8 cellular contexts compared by ENCODE assay signal in genomic region chr19:19461671-19462622, GRCh38. TPM values are rescaled to one million over a fixed set of nuclear protein-coding genes. Genes with fewer than 3 reads are reported as not detected.
DNase-seq lines count a peak whose midpoint lies in the region; ATAC-seq lines count a peak whose summit lies in the region.

No MANE protein-coding gene starts in this region.

- H3K36me3 Mint-ChIP-seq in T-helper 17 cell (ENCODE audit: low read depth), result peaks cover 12% of the 10 kb centered on the region

- H3K27ac ChIP-seq in esophagus (ENCODE audit: low read depth in 2 of 2, low read length in 1 of 2), result peak overlapping the region; percentile 50 to 76

- ATAC-seq in T-helper 17 cell, result no peak
- ATAC-seq in GM21367 (IDR thresholded peaks at IDR 0.05; ENCODE audit: unreplicated experiment), result no peak
- no peak for ATAC-seq in GM21515 (IDR thresholded peaks at IDR 0.05; ENCODE audit: unreplicated experiment)
- ATAC-seq in HG03442 (IDR thresholded peaks at IDR 0.05; ENCODE audit: unreplicated experiment), result no peak

- peaks cover 36 to 62% of the 10 kb centered on the region in 2 donors for H3K4me1 ChIP-seq in esophagus (ENCODE audit: control insufficient read depth in 2 of 2, insufficient read depth in 2 of 2, low read length in 1 of 2)

- H3K27me3 ChIP-seq in esophagus (ENCODE audit: control insufficient read depth in 1 of 2, insufficient read depth in 2 of 2, low read length in 2 of 2), result no peaks in the 10 kb centered on the region

- no peaks in the 10 kb centered on the region for H3K9me3 ChIP-seq in T-helper 17 cell (ENCODE audit: control insufficient read depth, low read length, poor library complexity, severe bottlenecking)
- H3K9me3 ChIP-seq in esophagus (ENCODE audit: control insufficient read depth in 2 of 2, insufficient read depth in 1 of 2, low read depth in 1 of 2, low read length in 1 of 2), result no peaks in the 10 kb centered on the region

- H3K4me3 Mint-ChIP-seq in T-helper 17 cell, result peak overlapping the region; percentile 96

- peaks cover 71% of the 10 kb centered on the region for H3K4me1 Mint-ChIP-seq in T-helper 17 cell

- DNase-seq in NCI-H2107 treated with DMSO at 0.1 percent for 48 hours (lab: John Stamatoyannopoulos, UW; ENCODE audit: unreplicated experiment) (peak; percentile 14), NCI-H2107 (lab: John Stamatoyannopoulos, UW) (no peak), T-helper 17 cell (no peak), myocyte (ENCODE audit: low read depth) (peak; percentile 89)

- 39 to 45% methylated on average over 27 of the region's 27 CpGs for WGBS in esophagus, 2 donors

- peak overlapping the region; percentile 99 for H3K27ac Mint-ChIP-seq in T-helper 17 cell

- peaks cover 12 to 18% of the 10 kb centered on the region in 2 donors for H3K36me3 ChIP-seq in esophagus (ENCODE audit: control insufficient read depth in 2 of 2, insufficient read depth in 2 of 2, low read length in 1 of 2)

- H3K4me3 ChIP-seq in esophagus (ENCODE audit: low read depth in 1 of 2, low read length in 2 of 2), result no peak overlapping the region

- no peaks in the 10 kb centered on the region for H3K27me3 Mint-ChIP-seq in T-helper 17 cell

RNA-seq across cellular contexts. Expression of gene TSSK6, which starts 53.4 kb away (rescaled TPM):
- total RNA-seq in T-helper 17 cell (1 to 10 TPM; 3.8 to 3.9 TPM), myocyte (0.91 and 1.4 TPM in 2 replicates)
- polyA plus RNA-seq in esophagus, result 1 to 10 TPM; 1.0 to 1.2 TPM
- 2.8 TPM for polyA plus RNA-seq in myocyte (2012)

RNA-seq across cellular contexts. Expression of gene NDUFA13, which starts 54.1 kb away (rescaled TPM):
- total RNA-seq in T-helper 17 cell (100 to 1,000 TPM; 175 to 195 TPM), myocyte (18.0 and 46.5 TPM in 2 replicates)
- polyA plus RNA-seq in esophagus, result 100 to 1,000 TPM; 273 to 353 TPM
- polyA plus RNA-seq in myocyte (2012), result 588 TPM

RNA-seq across cellular contexts. Expression of gene GATAD2A, which starts 56.5 kb away (rescaled TPM):
- 100 to 1,000 TPM; 129 to 153 TPM for total RNA-seq in T-helper 17 cell
- 10 to 100 TPM; 13.9 to 21.0 TPM for polyA plus RNA-seq in esophagus
- 49.5 and 65.8 TPM in 2 replicates for total RNA-seq in myocyte
- polyA plus RNA-seq in myocyte (2012), result 65.0 TPM

Comparison
In these comparisons a context has a peak if more than half of its experiments do, and no peak if none do; other contexts are left out.
1. DNase-seq: peak in NCI-H2107 treated with DMSO at 0.1 percent for 48 hours (single experiment) and myocyte (single experiment); none in NCI-H2107 (single experiment) and T-helper 17 cell (0 of 3).